ENCODE assay signal across 19 cellular contexts in genomic region chr18:76968073-76968472, GRCh38.
DNase-seq lines count a peak whose midpoint lies in the region; FAIRE-seq and TF ChIP-seq lines count a peak whose summit lies in the region.
"Had no signal": no experiment of that assay in that cellular context is flagged by ENCODE, and none has a peak within 500 bp of the region (broad histone marks: within the 10 kb centered on the region; RNA-seq: fewer than 3 reads in every experiment).

No MANE protein-coding gene starts in this region.

- no peak overlapping the region for H2AK5ac ChIP-seq in H9 (ENCODE audit: insufficient read length, low read length)
- H2AK5ac ChIP-seq in H1 (ENCODE audit: low read depth, low read length) = no peak overlapping the region

- H2BK20ac ChIP-seq in H9 (ENCODE audit: low read depth, low read length, poor library complexity, severe bottlenecking) (no peak overlapping the region), H1 (ENCODE audit: low read length) (peak overlapping the region; percentile 100; the same call in 1 of the 2 replicates)

- H3K79me2 ChIP-seq in H9 (ENCODE audit: insufficient read depth, low read length) (no peaks in the 10 kb centered on the region), H1 (ENCODE audit: control insufficient read depth in 1 of 2, insufficient read depth in 2 of 2, low read length in 2 of 2) (peaks cover 0 to 6% of the 10 kb centered on the region in 2 experiments; a peak in 1 of 4 replicates)

- H3K27ac Mint-ChIP-seq in H9 = no peak overlapping the region
- no peak overlapping the region for H3K27ac Mint-ChIP-seq in chondrocyte (ENCODE audit: unreplicated experiment)
- H3K27ac Mint-ChIP-seq: CD4-positive, alpha-beta memory T cell; T-cell had no signal

- H3K4me1 ChIP-seq in H9 (ENCODE audit: insufficient read depth, low read length) (peaks cover 9% of the 10 kb centered on the region), H1 (replicated peaks in 1 of 4; ENCODE audit: control insufficient read depth in 3 of 4, insufficient read depth in 4 of 4, low read length in 3 of 4) (peaks cover 4 to 27% (median 20%) of the 10 kb centered on the region in 4 experiments), thyroid gland (peaks cover 11 to 34% of the 10 kb centered on the region in 2 donors), suprapubic skin (peaks cover 5% of the 10 kb centered on the region)

- TF ChIP-seq CTCF in H9 (conservative IDR thresholded peaks at IDR 0.05) = no peak
- no peak for TF ChIP-seq CTCF in H1 (IDR thresholded peaks at IDR 0.05; ENCODE audit: control extremely low read depth in 1 of 3, insufficient read depth in 1 of 3, low read depth in 1 of 3, low read length in 3 of 3)
- no peak for TF ChIP-seq CTCF in thyroid gland (IDR thresholded peaks at IDR 0.05)
- no peak for TF ChIP-seq CTCF in chondrocyte (IDR thresholded peaks at IDR 0.05)
- no peak for TF ChIP-seq CTCF in suprapubic skin (IDR thresholded peaks at IDR 0.05)

- H2BK5ac ChIP-seq in H9 (ENCODE audit: insufficient read length, low read length) (peak overlapping the region; percentile 10), H1 (ENCODE audit: low read depth, low read length) (peak overlapping the region; percentile 98)

- no peaks in the 10 kb centered on the region for H3K36me3 ChIP-seq in H1 (ENCODE audit: control insufficient read depth in 2 of 4, insufficient read depth in 4 of 4, low read length in 3 of 4)
- no peaks in the 10 kb centered on the region for H3K36me3 ChIP-seq in thyroid gland
- peaks cover 18% of the 10 kb centered on the region for H3K36me3 ChIP-seq in suprapubic skin

- no peak overlapping the region for H3K23ac ChIP-seq in H9 (ENCODE audit: insufficient read length, low read depth, low read length)
- no peak overlapping the region for H3K23ac ChIP-seq in H1 (ENCODE audit: insufficient read length)

- DNase-seq in H9 (peak; percentile 92), H1 (ENCODE audit: low read depth in 1 of 2, low spot score in 2 of 2) (peak; percentile 66 to 71), iPS-NIHi11 (ENCODE audit: low spot score) (peak; percentile 100), thyroid gland (peak; percentile 74 to 82), DMS 273 treated with DMSO at 0.1 percent for 48 hours (lab: John Stamatoyannopoulos, UW) (no peak), chondrocyte (ENCODE audit: low spot score) (no peak), suprapubic skin (ENCODE audit: low spot score in 2 of 2) (no peak)
- DNase-seq: CD4-positive, alpha-beta memory T cell; DND-41; MG63; NCI-H1092; NCI-H2081 treated with DMSO at 0.1 percent for 48 hours; NCI-H2227 treated with DMSO at 0.1 percent for 48 hours; NCI-H524; Right ventricle myocardium superior; T-cell had no signal

- H2BK12ac ChIP-seq in H9 (ENCODE audit: insufficient read length, low read depth, low read length) (no peak overlapping the region), H1 (ENCODE audit: low read depth, low read length) (peak overlapping the region; percentile 97; the same call in 1 of the 2 replicates)

- no peak; a peak in 1 of 3 replicates for TF ChIP-seq EP300 in H1 (IDR thresholded peaks at IDR 0.05; ENCODE audit: borderline replicate concordance in 1 of 2, low read depth in 2 of 2, low read length in 2 of 2)
- TF ChIP-seq EP300 in suprapubic skin (IDR thresholded peaks at IDR 0.05) = no peak

- H3K4ac ChIP-seq in H9 (ENCODE audit: low read depth, low read length) (no peak overlapping the region), H1 (replicated peaks; ENCODE audit: insufficient read length, low read depth, low read length) (no peak overlapping the region)

- peak overlapping the region in 2 of 4 experiments; percentile 16 to 40; a peak in 3 of 8 replicates for H3K4me3 ChIP-seq in H1 (ENCODE audit: extremely low read depth in 1 of 4, insufficient read depth in 2 of 4, low read depth in 3 of 4, low read length in 4 of 4)
- H3K4me3 ChIP-seq in thyroid gland (replicated peaks in 1 of 3) = no peak overlapping the region
- no peak overlapping the region for H3K4me3 ChIP-seq in suprapubic skin
- H3K4me3 ChIP-seq: MG63, Peyer's patch, SK-N-MC had no signal

- H2BK15ac ChIP-seq in H9 (ENCODE audit: low read depth, low read length) (no peak overlapping the region), H1 (ENCODE audit: low read length) (no peak overlapping the region)

- H3K27ac ChIP-seq in H9 (ENCODE audit: insufficient read length, low read depth, low read length) = peak overlapping the region; percentile 97
- H3K27ac ChIP-seq in H1 (ENCODE audit: low read depth, low read length) = peak overlapping the region; percentile 39; the same call in 1 of the 2 replicates
- H3K27ac ChIP-seq in thyroid gland = peak overlapping the region in 2 of 3 donors; percentile 49 to 67
- no peak overlapping the region for H3K27ac ChIP-seq in suprapubic skin
- H3K27ac ChIP-seq: KMS-11, Peyer's patch, SK-N-MC had no signal

- no peak overlapping the region; a peak in 1 of 5 replicates for H3K4me3 Mint-ChIP-seq in H9
- no peak overlapping the region for H3K4me3 Mint-ChIP-seq in chondrocyte (ENCODE audit: unreplicated experiment)
- H3K4me3 Mint-ChIP-seq: CD4-positive, alpha-beta memory T cell; T-cell had no signal

- no peak for FAIRE-seq in H1 (lab: Jason Lieb, UNC)

- H3K14ac ChIP-seq in H9 (ENCODE audit: insufficient read depth, low read length) (no peak overlapping the region; the same call in 1 of the 2 replicates), H1 (ENCODE audit: insufficient read length) (no peak overlapping the region)

- H2AFZ ChIP-seq in H9 (ENCODE audit: low read length) (no peak overlapping the region), H1 (ENCODE audit: low read length) (no peak overlapping the region)

- CTCF ChIA-PET in H1 (lab: Charles Lee; ENCODE audit: partially characterized antibody) = interaction anchor here (0.8 to 5.4 kb wide), 6 partner anchors 9 to 76 kb away, joined by 3 to 73 read pairs (median 4); no protein-coding TSS in a partner anchor

- H3K4me2 ChIP-seq in H9 (ENCODE audit: insufficient read depth, insufficient read length, low read length) (peak overlapping the region; percentile 30), H1 (ENCODE audit: insufficient read depth in 1 of 2, low read depth in 2 of 2, low read length in 2 of 2) (peak overlapping the region; percentile 60 to 80)
- H3K4me2 ChIP-seq: KMS-11 had no signal

- H4K20me1 ChIP-seq in H9 (ENCODE audit: control insufficient read depth, insufficient read depth, insufficient read length) (no peaks in the 10 kb centered on the region), H1 (replicated peaks in 1 of 2; ENCODE audit: control insufficient read depth in 1 of 2, insufficient read depth in 2 of 2, low read length in 2 of 2) (no peaks in the 10 kb centered on the region)

- TF ChIP-seq RAD21 in H1 (IDR thresholded peaks at IDR 0.05 in 1 of 2, conservative IDR thresholded peaks at IDR 0.05 in 1 of 2; ENCODE audit: low read depth in 2 of 2, low read length in 2 of 2) = peak in 1 of 2 experiments; percentile 14; a peak in 1 of 4 replicates

- H4K91ac ChIP-seq in H9 (ENCODE audit: insufficient read length, low read depth, low read length) = no peak overlapping the region
- peak overlapping the region; percentile 78 for H4K91ac ChIP-seq in H1 (replicated peaks; ENCODE audit: insufficient read length, low read length)

- no CpG with 5 or more reads among the region's 10 CpGs for WGBS in H9 (ENCODE audit: extremely low coverage, insufficient read length, low lambda C conversion rate)
- WGBS in H1 (ENCODE audit: extremely low coverage in 1 of 2, insufficient coverage in 1 of 2, insufficient read length in 1 of 2, insufficient replicate concordance in 2 of 2, low coverage in 1 of 2, low lambda C conversion rate in 2 of 2, missing lambda C conversion rate in 1 of 2), 2 experiments = 2% methylated on average over 10 of the region's 10 CpGs; no CpG with 5 or more reads in 1 of the 2 experiments
- 29 to 30% methylated on average over 10 of the region's 10 CpGs for WGBS in thyroid gland, 2 donors
- 62% methylated on average over 10 of the region's 10 CpGs for WGBS in suprapubic skin

- POLR2A ChIA-PET in H1 (lab: Charles Lee; ENCODE audit: partially characterized antibody) = interaction anchor here (0.7 to 3.1 kb wide), 5 partner anchors 10 to 28 kb away, joined by 3 to 14 read pairs (median 10); no protein-coding TSS in a partner anchor

- intact Hi-C loops in thyroid gland (cut with DNase I) = no loop called here

- H3K18ac ChIP-seq in H9 (ENCODE audit: insufficient read length, low read depth, low read length) (peak overlapping the region; percentile 55), H1 (ENCODE audit: extremely low read depth, low read length) (no peak overlapping the region)

- no peak overlapping the region for H3T11ph ChIP-seq in H9 (ENCODE audit: low read length)

- H3K4me1 Mint-ChIP-seq in H9 (peaks cover 20 to 26% of the 10 kb centered on the region in 2 experiments), chondrocyte (ENCODE audit: low read depth) (no peaks in the 10 kb centered on the region)

- H3K36me3 Mint-ChIP-seq in H9 (ENCODE audit: insufficient read depth in 1 of 3, low read depth in 3 of 3) = peaks cover 7 to 16% (median 15%) of the 10 kb centered on the region in 3 experiments; a peak in 6 of 7 replicates
- H3K36me3 Mint-ChIP-seq in chondrocyte (ENCODE audit: low read depth) = peaks cover 4% of the 10 kb centered on the region

- H2BK120ac ChIP-seq in H9 (ENCODE audit: low read depth, low read length, poor library complexity, severe bottlenecking) (peak overlapping the region; percentile 24), H1 (replicated peaks; ENCODE audit: low read depth, low read length) (no peak overlapping the region)

- TF ChIP-seq POLR2A in H1 (IDR thresholded peaks at IDR 0.05; ENCODE audit: control extremely low read depth in 1 of 2, low read depth in 2 of 2, low read length in 2 of 2) (no peak; a peak in 1 of 3 replicates), thyroid gland (IDR thresholded peaks at IDR 0.05) (no peak), suprapubic skin (IDR thresholded peaks at IDR 0.05) (no peak)

- no peaks in the 10 kb centered on the region for H3K79me1 ChIP-seq in H9 (ENCODE audit: insufficient read depth, low read depth, low read length, poor library complexity, severe bottlenecking)
- no peaks in the 10 kb centered on the region for H3K79me1 ChIP-seq in H1 (ENCODE audit: low read depth, low read length)

- H3K9me3 Mint-ChIP-seq in H9 (peaks cover 0 to 3% of the 10 kb centered on the region in 2 experiments; a peak in 1 of 5 replicates), chondrocyte (ENCODE audit: low read depth) (no peaks in the 10 kb centered on the region)
- H3K9me3 Mint-ChIP-seq: CD4-positive, alpha-beta memory T cell; T-cell had no signal

- no peaks in the 10 kb centered on the region for H3K23me2 ChIP-seq in H9 (ENCODE audit: insufficient read length, low read depth, low read length, poor library complexity, severe bottlenecking)
- H3K23me2 ChIP-seq in H1 (ENCODE audit: low read depth, low read length) = peaks cover 8% of the 10 kb centered on the region

- H3K27me3 ChIP-seq in H9 (ENCODE audit: insufficient read depth, low read length) (no peaks in the 10 kb centered on the region), H1 (replicated peaks in 1 of 4; ENCODE audit: control insufficient read depth in 3 of 4, extremely low read depth in 1 of 4, insufficient read depth in 3 of 4, low read length in 3 of 4) (no peaks in the 10 kb centered on the region), thyroid gland (no peaks in the 10 kb centered on the region), suprapubic skin (no peaks in the 10 kb centered on the region)
- H3K27me3 ChIP-seq: MG63, Peyer's patch had no signal

- H3K56ac ChIP-seq in H9 (ENCODE audit: insufficient read length, low read depth, low read length) (no peak overlapping the region), H1 (replicated peaks; ENCODE audit: insufficient read length, low read depth, low read length) (no peak overlapping the region)

- H3K9ac ChIP-seq in H9 (ENCODE audit: extremely low read depth, insufficient read length, low read length) = peak overlapping the region; percentile 27
- H3K9ac ChIP-seq in H1 (replicated peaks in 1 of 4; ENCODE audit: extremely low read depth in 1 of 4, low read depth in 3 of 4, low read length in 3 of 4) = peak overlapping the region in 1 of 4 experiments; percentile 61; a peak in 2 of 7 replicates
- H3K9ac ChIP-seq: KMS-11 had no signal

- peaks cover 10% of the 10 kb centered on the region for H3K9me3 ChIP-seq in H9 (ENCODE audit: control insufficient read depth, low read depth, low read length)
- H3K9me3 ChIP-seq in H1 (ENCODE audit: insufficient read depth in 2 of 2, low read depth in 1 of 2, low read length in 1 of 2) = peaks cover 0 to 3% of the 10 kb centered on the region in 2 experiments; a peak in 1 of 4 replicates
- no peaks in the 10 kb centered on the region for H3K9me3 ChIP-seq in thyroid gland
- no peaks in the 10 kb centered on the region for H3K9me3 ChIP-seq in suprapubic skin
- H3K9me3 ChIP-seq: MG63, Peyer's patch had no signal

- H4K8ac ChIP-seq in H9 (replicated peaks; ENCODE audit: insufficient read length, low read depth, low read length) = no peak overlapping the region
- H4K8ac ChIP-seq in H1 (ENCODE audit: extremely low read depth, insufficient read depth, low read length) = no peak overlapping the region

- no peak overlapping the region for H4K5ac ChIP-seq in H9 (ENCODE audit: insufficient read length, low read depth, low read length)
- peak overlapping the region; percentile 67 for H4K5ac ChIP-seq in H1 (ENCODE audit: insufficient read length, low read depth, low read length)

- no peaks in the 10 kb centered on the region for H3K27me3 Mint-ChIP-seq in H9 (ENCODE audit: low read depth)
- no peaks in the 10 kb centered on the region for H3K27me3 Mint-ChIP-seq in chondrocyte (ENCODE audit: low read depth)
- H3K27me3 Mint-ChIP-seq: CD4-positive, alpha-beta memory T cell; T-cell had no signal

Comparison
In these comparisons a context has a peak if more than half of its experiments do, and no peak if none do; other contexts are left out.
1. DNase-seq: peak in H9 (single experiment), H1 (2 of 2), iPS-NIHi11 (single experiment) and thyroid gland (2 of 2); none in DMS 273 treated with DMSO at 0.1 percent for 48 hours (single experiment), chondrocyte (single experiment) and suprapubic skin (0 of 2).